In the genomic region with DNA sequence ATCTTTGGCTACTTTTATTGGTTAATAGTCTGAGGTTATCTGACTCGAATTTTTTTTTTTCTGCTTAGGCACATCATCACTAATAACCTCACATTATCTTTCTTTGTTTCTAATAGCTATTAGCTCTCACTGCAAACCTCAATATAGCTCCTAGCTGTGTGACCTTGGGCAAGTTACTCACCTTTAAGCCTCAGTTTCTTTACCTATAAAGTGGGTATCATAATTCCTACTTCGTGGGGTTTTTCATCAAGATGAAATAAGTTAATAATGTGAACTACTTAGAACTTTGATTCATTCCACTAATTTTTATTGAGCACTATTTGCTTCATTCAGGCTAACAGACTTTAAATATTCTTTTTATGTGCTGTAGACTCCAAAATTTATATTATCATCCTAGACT, we compare ENCODE assay signal across 40 cellular contexts.
"Had no signal": no experiment of that assay in that cellular context is flagged by ENCODE, and none has a peak within 500 bp of the region (broad histone marks: within the 10 kb centered on the region; RNA-seq: fewer than 3 reads in every experiment).

No MANE protein-coding gene starts in this region.

- H3K9me3 Mint-ChIP-seq: activated naive CD4-positive, alpha-beta T cell treated with anti-CD3 and anti-CD28 coated beads for 36 hours; activated naive CD4-positive, alpha-beta T cell treated with anti-CD3 and anti-CD28 coated beads, Interleukin-2, amount 10 ng/mL, durations not matched to agents 7 days and 5 days; activated naive CD4-positive, alpha-beta T cell treated with anti-CD3 and anti-CD28 coated beads, Interleukin-2, amount 50 U/mL, for 24 hours; activated naive CD4-positive, alpha-beta T cell treated with anti-CD3 and anti-CD28 coated beads, Interleukin-2, amount 50 U/mL, for 72 hours; activated naive CD8-positive, alpha-beta T cell treated with anti-CD3 and anti-CD28 coated beads for 36 hours; activated naive CD8-positive, alpha-beta T cell treated with anti-CD3 and anti-CD28 coated beads, Interleukin-2, amount 10 ng/mL, durations not matched to agents 7 days and 5 days; activated naive CD8-positive, alpha-beta T cell treated with anti-CD3 and anti-CD28 coated beads, Interleukin-2, amount 50 U/mL, for 24 hours; activated T-cell treated with anti-CD3 and anti-CD28 coated beads, Interleukin-2, amount 50 U/mL, for 24 hours; activated T-cell treated with anti-CD3 and anti-CD28 coated beads, Interleukin-2, amount 50 U/mL, for 4 hours; activated T-cell treated with anti-CD3 and anti-CD28 coated beads, Interleukin-2, amount 50 U/mL, for 72 hours; activated T-helper 1 cell treated with anti-CD3 and anti-CD28 coated beads, Interleukin-12 subunit alpha, Interleukin-12 subunit beta, Interleukin-2, Interleukin-4 antibody, amounts not matched to agents 30 ng/mL and 10 ng/mL and 1 ng/mL, durations not matched to agents 14 hours and 24 hours and 36 hours; activated T-helper 17 cell treated with anti-CD3 and anti-CD28 coated beads, Interleukin-2, amount 50 U/mL, for 72 hours; activated T-helper 2 cell treated with anti-CD3 and anti-CD28 coated beads, Interferon-gamma antibody, Interleukin-2, Interleukin-4, amounts not matched to agents 10 μg/mL and 5 μg/mL and 100 μg/mL, durations not matched to agents 14 hours and 24 hours and 36 hours; central memory CD8-positive, alpha-beta T cell had no signal

- H3K4me3 Mint-ChIP-seq: activated naive CD4-positive, alpha-beta T cell treated with anti-CD3 and anti-CD28 coated beads for 36 hours; activated naive CD4-positive, alpha-beta T cell treated with anti-CD3 and anti-CD28 coated beads, Interleukin-2, amount 10 ng/mL, durations not matched to agents 7 days and 5 days; activated naive CD4-positive, alpha-beta T cell treated with anti-CD3 and anti-CD28 coated beads, Interleukin-2, amount 50 U/mL, for 24 hours; activated naive CD8-positive, alpha-beta T cell; activated naive CD8-positive, alpha-beta T cell treated with anti-CD3 and anti-CD28 coated beads for 36 hours; activated naive CD8-positive, alpha-beta T cell treated with anti-CD3 and anti-CD28 coated beads, Interleukin-2, amount 10 ng/mL, durations not matched to agents 7 days and 5 days; activated naive CD8-positive, alpha-beta T cell treated with anti-CD3 and anti-CD28 coated beads, Interleukin-2, amount 50 U/mL, for 24 hours; activated T-cell treated with anti-CD3 and anti-CD28 coated beads, Interleukin-2, amount 50 U/mL, for 24 hours; activated T-cell treated with anti-CD3 and anti-CD28 coated beads, Interleukin-2, amount 50 U/mL, for 4 hours; activated T-cell treated with anti-CD3 and anti-CD28 coated beads, Interleukin-2, amount 50 U/mL, for 72 hours; activated T-helper 1 cell treated with anti-CD3 and anti-CD28 coated beads, Interleukin-12 subunit alpha, Interleukin-12 subunit beta, Interleukin-2, Interleukin-4 antibody, amounts not matched to agents 30 ng/mL and 10 ng/mL and 1 ng/mL, durations not matched to agents 14 hours and 24 hours and 36 hours; activated T-helper 17 cell treated with anti-CD3 and anti-CD28 coated beads, Interleukin-2, amount 50 U/mL, for 72 hours; brain; central memory CD8-positive, alpha-beta T cell had no signal

- H3K36me3 ChIP-seq: adrenal gland, brain microvascular endothelial cell had no signal

- H3K9me3 ChIP-seq: adrenal gland, body of pancreas had no signal

- FAIRE-seq: astrocyte, bronchial epithelial cell had no signal

- H3K27me3 ChIP-seq: adrenal gland, ascending aorta, body of pancreas, brain microvascular endothelial cell, breast epithelium, cardiac muscle cell had no signal

- H3K4me1 ChIP-seq: adrenal gland, ascending aorta, body of pancreas, breast epithelium had no signal

- ATAC-seq: activated naive CD4-positive, alpha-beta T cell treated with anti-CD3 and anti-CD28 coated beads, Interleukin-2, amount 50 U/mL, for 72 hours; activated naive CD8-positive, alpha-beta T cell treated with anti-CD3 and anti-CD28 coated beads, Interleukin-2, amount 50 U/mL, for 24 hours; activated T-cell treated with anti-CD3 and anti-CD28 coated beads, Interleukin-2, amount 50 U/mL, for 4 hours; activated T-cell treated with anti-CD3 and anti-CD28 coated beads, Interleukin-2, amount 50 U/mL, for 72 hours; activated T-helper 17 cell treated with anti-CD3 and anti-CD28 coated beads, Interleukin-2, amount 50 U/mL, for 72 hours; body of pancreas had no signal

- H3K27ac ChIP-seq: adrenal gland, ascending aorta, body of pancreas, brain microvascular endothelial cell, breast epithelium, cardiac muscle cell had no signal

- H3K4me3 ChIP-seq: adrenal gland, ascending aorta, body of pancreas, breast epithelium, cardiac muscle cell had no signal

- H3K27ac Mint-ChIP-seq: activated naive CD4-positive, alpha-beta T cell treated with anti-CD3 and anti-CD28 coated beads for 36 hours; activated naive CD4-positive, alpha-beta T cell treated with anti-CD3 and anti-CD28 coated beads, Interleukin-2, amount 10 ng/mL, durations not matched to agents 7 days and 5 days; activated naive CD4-positive, alpha-beta T cell treated with anti-CD3 and anti-CD28 coated beads, Interleukin-2, amount 50 U/mL, for 24 hours; activated naive CD4-positive, alpha-beta T cell treated with anti-CD3 and anti-CD28 coated beads, Interleukin-2, amount 50 U/mL, for 72 hours; activated naive CD8-positive, alpha-beta T cell; activated naive CD8-positive, alpha-beta T cell treated with anti-CD3 and anti-CD28 coated beads for 36 hours; activated naive CD8-positive, alpha-beta T cell treated with anti-CD3 and anti-CD28 coated beads, Interleukin-2, amount 10 ng/mL, durations not matched to agents 7 days and 5 days; activated naive CD8-positive, alpha-beta T cell treated with anti-CD3 and anti-CD28 coated beads, Interleukin-2, amount 50 U/mL, for 24 hours; activated T-cell treated with anti-CD3 and anti-CD28 coated beads, Interleukin-2, amount 50 U/mL, for 24 hours; activated T-cell treated with anti-CD3 and anti-CD28 coated beads, Interleukin-2, amount 50 U/mL, for 72 hours; activated T-helper 1 cell treated with anti-CD3 and anti-CD28 coated beads, Interleukin-12 subunit alpha, Interleukin-12 subunit beta, Interleukin-2, Interleukin-4 antibody, amounts not matched to agents 30 ng/mL and 10 ng/mL and 1 ng/mL, durations not matched to agents 14 hours and 24 hours and 36 hours; activated T-helper 17 cell treated with anti-CD3 and anti-CD28 coated beads, Interleukin-2, amount 50 U/mL, for 72 hours; activated T-helper 2 cell treated with anti-CD3 and anti-CD28 coated beads, Interferon-gamma antibody, Interleukin-2, Interleukin-4, amounts not matched to agents 10 μg/mL and 5 μg/mL and 100 μg/mL, durations not matched to agents 14 hours and 24 hours and 36 hours; brain had no signal

- H3K4me1 Mint-ChIP-seq: activated naive CD4-positive, alpha-beta T cell treated with anti-CD3 and anti-CD28 coated beads, Interleukin-2, amount 10 ng/mL, durations not matched to agents 7 days and 5 days; activated naive CD4-positive, alpha-beta T cell treated with anti-CD3 and anti-CD28 coated beads, Interleukin-2, amount 50 U/mL, for 24 hours; activated naive CD8-positive, alpha-beta T cell treated with anti-CD3 and anti-CD28 coated beads for 36 hours; activated naive CD8-positive, alpha-beta T cell treated with anti-CD3 and anti-CD28 coated beads, Interleukin-2, amount 10 ng/mL, durations not matched to agents 7 days and 5 days; activated naive CD8-positive, alpha-beta T cell treated with anti-CD3 and anti-CD28 coated beads, Interleukin-2, amount 50 U/mL, for 24 hours; activated T-helper 17 cell treated with anti-CD3 and anti-CD28 coated beads, Interleukin-2, amount 50 U/mL, for 72 hours; brain had no signal

- H3K27me3 Mint-ChIP-seq: activated naive CD4-positive, alpha-beta T cell treated with anti-CD3 and anti-CD28 coated beads, Interleukin-2, amount 10 ng/mL, durations not matched to agents 7 days and 5 days; activated naive CD4-positive, alpha-beta T cell treated with anti-CD3 and anti-CD28 coated beads, Interleukin-2, amount 50 U/mL, for 24 hours; activated naive CD8-positive, alpha-beta T cell; activated naive CD8-positive, alpha-beta T cell treated with anti-CD3 and anti-CD28 coated beads for 36 hours; activated naive CD8-positive, alpha-beta T cell treated with anti-CD3 and anti-CD28 coated beads, Interleukin-2, amount 10 ng/mL, durations not matched to agents 7 days and 5 days; activated naive CD8-positive, alpha-beta T cell treated with anti-CD3 and anti-CD28 coated beads, Interleukin-2, amount 50 U/mL, for 24 hours; activated T-cell treated with anti-CD3 and anti-CD28 coated beads, Interleukin-2, amount 50 U/mL, for 24 hours; activated T-helper 17 cell treated with anti-CD3 and anti-CD28 coated beads, Interleukin-2, amount 50 U/mL, for 72 hours; brain; central memory CD8-positive, alpha-beta T cell had no signal

- DNase-seq: activated effector memory CD4-positive, alpha-beta T cell treated with anti-CD3 and anti-CD28 coated beads, Interleukin-2, amount 50 U/mL, for 16 hours; activated effector memory CD4-positive, alpha-beta T cell treated with Interleukin-2 at 50 U/mL for 16 hours; activated gamma-delta T cell; activated gamma-delta T cell treated with Interleukin-2 at 50 U/mL for 16 hours; activated naive CD4-positive, alpha-beta T cell; activated naive CD4-positive, alpha-beta T cell treated with anti-CD3 and anti-CD28 coated beads for 36 hours; activated naive CD4-positive, alpha-beta T cell treated with anti-CD3 and anti-CD28 coated beads, Interleukin-2, amount 10 ng/mL, durations not matched to agents 7 days and 5 days; activated naive CD4-positive, alpha-beta T cell treated with anti-CD3 and anti-CD28 coated beads, Interleukin-2, amount 50 U/mL, for 16 hours; activated naive CD4-positive, alpha-beta T cell treated with Interleukin-2 at 50 U/mL for 16 hours; activated naive CD8-positive, alpha-beta T cell treated with anti-CD3 and anti-CD28 coated beads for 36 hours; activated naive CD8-positive, alpha-beta T cell treated with anti-CD3 and anti-CD28 coated beads, Interleukin-2, amount 10 ng/mL, durations not matched to agents 7 days and 5 days; activated naive CD8-positive, alpha-beta T cell treated with anti-CD3 and anti-CD28 coated beads, Interleukin-2, amount 50 U/mL, for 24 hours; activated T-cell treated with anti-CD3 and anti-CD28 coated beads, Interleukin-2, amount 50 U/mL, for 1 hour; activated T-cell treated with anti-CD3 and anti-CD28 coated beads, Interleukin-2, amount 50 U/mL, for 24 hours; activated T-cell treated with anti-CD3 and anti-CD28 coated beads, Interleukin-2, amount 50 U/mL, for 4 hours; activated T-cell treated with anti-CD3 and anti-CD28 coated beads, Interleukin-2, amount 50 U/mL, for 48 hours; activated T-cell treated with anti-CD3 and anti-CD28 coated beads, Interleukin-2, amount 50 U/mL, for 72 hours; adrenal gland; amniotic stem cell; amygdala; anterior cingulate cortex; aorta; body of pancreas; brain microvascular endothelial cell; caudate nucleus; central memory CD4-positive, alpha-beta T cell; cerebellar nuclear complex had no signal
